Comparison of ENCODE assay signal across 16 cellular contexts in the genomic region with DNA sequence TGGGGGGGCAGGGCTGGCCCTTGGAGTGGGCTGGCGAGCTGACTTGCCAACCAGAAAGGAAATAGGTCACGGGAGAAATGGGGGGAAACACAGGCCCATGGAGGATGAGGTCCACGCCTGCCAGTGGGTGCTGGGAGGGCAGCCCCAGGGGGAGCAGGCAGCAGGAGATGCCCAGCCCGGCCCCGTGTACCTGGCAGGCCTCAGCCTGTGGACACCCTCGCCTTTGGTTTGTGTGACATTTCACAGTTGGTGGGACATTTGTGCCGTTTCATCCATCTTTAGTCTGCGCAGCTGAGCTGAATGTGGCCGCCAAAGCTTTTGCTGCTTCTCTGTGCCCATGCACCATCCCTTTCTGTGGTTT.
DNase-seq lines count a peak whose midpoint lies in the region; ATAC-seq and TF ChIP-seq lines count a peak whose summit lies in the region.
"Had no signal": no experiment of that assay in that cellular context is flagged by ENCODE, and none has a peak within 500 bp of the region (broad histone marks: within the 10 kb centered on the region; RNA-seq: fewer than 3 reads in every experiment).

No MANE protein-coding gene starts in this region.

- peaks cover 6% of the 10 kb centered on the region for H3K9me3 Mint-ChIP-seq in activated CD4-positive, alpha-beta memory T cell treated with anti-CD3 and anti-CD28 coated beads, Interleukin-2, amount 10 ng/mL, durations not matched to agents 7 days and 5 days
- H3K9me3 Mint-ChIP-seq in GM23338 = peaks cover 24% of the 10 kb centered on the region
- H3K9me3 Mint-ChIP-seq: nephron had no signal

- DNase-seq in RWPE1 (ENCODE audit: low spot score) (no peak), NCI-H510A (lab: John Stamatoyannopoulos, UW) (no peak), GM23338 (ENCODE audit: low spot score) (no peak)
- no peak for DNase-seq in activated CD4-positive, alpha-beta memory T cell treated with anti-CD3 and anti-CD28 coated beads, Interleukin-2, amount 10 ng/mL, durations not matched to agents 7 days and 5 days
- DNase-seq: activated CD4-positive, alpha-beta T cell treated with anti-CD3 and anti-CD28 coated beads, Interleukin-2, amount 50 U/mL, for 48 hours; activated gamma-delta T cell; CD4-positive, CD25-positive, alpha-beta regulatory T cell; H7; NCI-H1092 treated with DMSO at 0.1 percent for 48 hours; NCI-H446 treated with DMSO at 0.1 percent for 48 hours; right lobe of liver had no signal

- POLR2A ChIA-PET in RWPE1 (lab: Yijun Ruan, JAX; ENCODE audit: low non-redundant PET) = no interaction called here
- POLR2A ChIA-PET in activated CD4-positive, alpha-beta memory T cell treated with anti-CD3 and anti-CD28 coated beads, Interleukin-2, amount 10 ng/mL, durations not matched to agents 7 days and 5 days (lab: Charles Lee) = no interaction called here

- H3K27me3 ChIP-seq in neutrophil (no peaks in the 10 kb centered on the region), GM23338 (ENCODE audit: insufficient read depth) (no peaks in the 10 kb centered on the region)
- H3K27me3 ChIP-seq: right lobe of liver had no signal

- H3K36me3 ChIP-seq in neutrophil (no peaks in the 10 kb centered on the region), GM23338 (ENCODE audit: insufficient read depth) (peaks cover 7% of the 10 kb centered on the region; the same call in 1 of the 2 replicates)
- H3K36me3 ChIP-seq: right lobe of liver had no signal

- no peaks in the 10 kb centered on the region for H3K9me3 ChIP-seq in neutrophil
- H3K9me3 ChIP-seq: right lobe of liver had no signal

- ATAC-seq in GM18505 (IDR thresholded peaks at IDR 0.05; ENCODE audit: unreplicated experiment) (peak; percentile 12), HG02798 (IDR thresholded peaks at IDR 0.05; ENCODE audit: poor library complexity, unreplicated experiment) (peak; percentile 27), GM23338 (no peak), GM19452 (IDR thresholded peaks at IDR 0.05; ENCODE audit: unreplicated experiment) (no peak)

- 0 out of 2 replicates have a peak, but pooled peaks cover 3% of the 10 kb centered on the region for H3F3A ChIP-seq in GM23338 (replicated peaks; ENCODE audit: low read depth)

- H3K27me3 Mint-ChIP-seq in activated CD4-positive, alpha-beta memory T cell treated with anti-CD3 and anti-CD28 coated beads, Interleukin-2, amount 10 ng/mL, durations not matched to agents 7 days and 5 days = no peaks in the 10 kb centered on the region
- peaks cover 4% of the 10 kb centered on the region for H3K27me3 Mint-ChIP-seq in GM23338 (ENCODE audit: insufficient read depth, low read depth, poor library complexity)
- H3K27me3 Mint-ChIP-seq: CD4-positive, CD25-positive, alpha-beta regulatory T cell had no signal

- TF ChIP-seq POLR2A in GM18505 (IDR thresholded peaks at IDR 0.05; ENCODE audit: borderline replicate concordance, extremely low read depth, insufficient read depth, insufficient read length) = peak; percentile 32

- peak overlapping the region in 1 of 2 experiments; percentile 12 for H3K4me3 ChIP-seq in neutrophil (ENCODE audit: low read depth in 1 of 2, low read length in 1 of 2)
- H3K4me3 ChIP-seq in GM23338 = no peak overlapping the region
- H3K4me3 ChIP-seq: right lobe of liver had no signal

- H3K4me2 ChIP-seq in GM23338 = no peak overlapping the region

- TF ChIP-seq CTCF in RWPE1 (conservative IDR thresholded peaks at IDR 0.05; ENCODE audit: low read depth) (no peak), neutrophil (IDR thresholded peaks at IDR 0.05) (no peak), GM23338 (conservative IDR thresholded peaks at IDR 0.05; ENCODE audit: low read depth in 2 of 2) (no peak)

- H3K9me2 ChIP-seq in GM23338 (ENCODE audit: insufficient read depth) = no peaks in the 10 kb centered on the region

- no peak overlapping the region for H3K27ac Mint-ChIP-seq in activated CD4-positive, alpha-beta memory T cell treated with anti-CD3 and anti-CD28 coated beads, Interleukin-2, amount 10 ng/mL, durations not matched to agents 7 days and 5 days
- H3K27ac Mint-ChIP-seq in GM23338 = no peak overlapping the region; the same call in 1 of the 2 replicates
- H3K27ac Mint-ChIP-seq: nephron had no signal

- H4K20me1 ChIP-seq in GM23338 (replicated peaks; ENCODE audit: insufficient read depth) = peaks cover 7% of the 10 kb centered on the region; the same call in 1 of the 2 replicates

- no peak overlapping the region for H3K4me3 Mint-ChIP-seq in activated CD4-positive, alpha-beta memory T cell treated with anti-CD3 and anti-CD28 coated beads, Interleukin-2, amount 10 ng/mL, durations not matched to agents 7 days and 5 days
- no peak overlapping the region for H3K4me3 Mint-ChIP-seq in GM23338
- H3K4me3 Mint-ChIP-seq: CD4-positive, CD25-positive, alpha-beta regulatory T cell; nephron had no signal

- H3K79me2 ChIP-seq in GM23338 (replicated peaks; ENCODE audit: insufficient read depth) = no peaks in the 10 kb centered on the region

- CTCF ChIA-PET in RWPE1 (lab: Yijun Ruan, JAX) = interaction anchor here (0.6 kb wide), 1 partner anchor 17 kb away, joined by 3 read pairs; no protein-coding TSS in a partner anchor
- CTCF ChIA-PET in activated CD4-positive, alpha-beta memory T cell treated with anti-CD3 and anti-CD28 coated beads, Interleukin-2, amount 10 ng/mL, durations not matched to agents 7 days and 5 days (lab: Charles Lee) = no interaction called here

- H3K4me1 Mint-ChIP-seq in activated CD4-positive, alpha-beta memory T cell treated with anti-CD3 and anti-CD28 coated beads, Interleukin-2, amount 10 ng/mL, durations not matched to agents 7 days and 5 days = peaks cover 24% of the 10 kb centered on the region
- peaks cover 28% of the 10 kb centered on the region for H3K4me1 Mint-ChIP-seq in GM23338

- H2AFZ ChIP-seq in GM23338 = no peak overlapping the region

- H3K27ac ChIP-seq in RWPE1 = 0 out of 2 replicates have a peak overlapping the region, but pooled peaks have one; percentile 2
- peak overlapping the region; percentile 67 for H3K27ac ChIP-seq in neutrophil
- H3K27ac ChIP-seq in GM23338 (ENCODE audit: low read depth) = no peak overlapping the region
- H3K27ac ChIP-seq: right lobe of liver had no signal

- H3K4me1 ChIP-seq in neutrophil (ENCODE audit: control insufficient read depth in 1 of 2, insufficient read depth in 1 of 2, low read depth in 1 of 2, low read length in 1 of 2) (peaks cover 21 to 25% of the 10 kb centered on the region in 2 experiments), GM23338 (ENCODE audit: insufficient read depth) (0 out of 2 replicates have a peak, but pooled peaks cover 13% of the 10 kb centered on the region)
- H3K4me1 ChIP-seq: right lobe of liver had no signal

- peaks cover 70% of the 10 kb centered on the region for H3K36me3 Mint-ChIP-seq in activated CD4-positive, alpha-beta memory T cell treated with anti-CD3 and anti-CD28 coated beads, Interleukin-2, amount 10 ng/mL, durations not matched to agents 7 days and 5 days (ENCODE audit: low read depth)
- peaks cover 34% of the 10 kb centered on the region for H3K36me3 Mint-ChIP-seq in GM23338 (ENCODE audit: low read depth)

TF ChIP-seq in GM23338, 12 proteins besides CTCF, POLR2A, EP300 and RAD21:
- no peak for TF ChIP-seq POLR2AphosphoS5 (IDR thresholded peaks at IDR 0.05; ENCODE audit: low read depth)

Comparison
In these comparisons a context has a peak if more than half of its experiments do, and no peak if none do; other contexts are left out.
1. ATAC-seq: peak in GM18505 (single experiment) and HG02798 (single experiment); none in GM23338 (single experiment) and GM19452 (single experiment).